Comparison of ENCODE assay signal across 14 cellular contexts in genomic region chr9:2489838-2490314, GRCh38.
DNase-seq lines count a peak whose midpoint lies in the region; ATAC-seq and TF ChIP-seq lines count a peak whose summit lies in the region.
"Had no signal": no experiment of that assay in that cellular context is flagged by ENCODE, and none has a peak within 500 bp of the region (broad histone marks: within the 10 kb centered on the region; RNA-seq: fewer than 3 reads in every experiment).

No MANE protein-coding gene starts in this region.

- H3K4me3 ChIP-seq in AG09309 (ENCODE audit: control insufficient read depth, low read depth, low read length): no peak overlapping the region
- no peak overlapping the region for H3K4me3 ChIP-seq in cardiac fibroblast (replicated peaks in 1 of 2; ENCODE audit: low read depth in 2 of 2, low read length in 2 of 2)
- H3K4me3 ChIP-seq: BLaER1, SJSA1 had no signal

- no peak for ATAC-seq in GM21515 (IDR thresholded peaks at IDR 0.05; ENCODE audit: unreplicated experiment)
- no peak for ATAC-seq in GM18505 (IDR thresholded peaks at IDR 0.05; ENCODE audit: unreplicated experiment)
- ATAC-seq in GM21723 (IDR thresholded peaks at IDR 0.05; ENCODE audit: unreplicated experiment): no peak
- ATAC-seq: stimulated activated memory B cell treated with anti-CD40 and anti-IgM and Interleukin-4, amounts not matched to agents 10 μg/mL and 1 μg/mL and 100 μg/mL, for 72 hours had no signal

- TF ChIP-seq POLR2A in GM18505 (IDR thresholded peaks at IDR 0.05; ENCODE audit: borderline replicate concordance, extremely low read depth, insufficient read depth, insufficient read length): no peak

- DNase-seq in AG09309 (ENCODE audit: low read depth): peak; percentile 71
- DNase-seq in HT1080 (ENCODE audit: low read depth): peak; percentile 30
- DNase-seq in cardiac fibroblast (ENCODE audit: low read depth in 2 of 2): peak; percentile 70 to 90
- DNase-seq in left kidney (ENCODE audit: low read depth, low spot score): peak; percentile 49
- no peak for DNase-seq in COLO668 (lab: John Stamatoyannopoulos, UW; ENCODE audit: unreplicated experiment)
- DNase-seq: effector CD4-positive, alpha-beta T cell; HFFc6; stimulated activated CD4-positive, alpha-beta T cell treated with anti-CD3 and anti-CD28 coated beads, Interleukin-1b, Interleukin-23, amount 100 ng/mL, for 48 hours had no signal

- TF ChIP-seq CTCF in AG09309 (IDR thresholded peaks at IDR 0.05; ENCODE audit: control insufficient read depth, insufficient read depth, low read depth, low read length, missing control alignments): no peak
- TF ChIP-seq CTCF in cardiac fibroblast (IDR thresholded peaks at IDR 0.05; ENCODE audit: low read depth, low read length): no peak
